Comparison of ENCODE assay signal across 8 cellular contexts in the genomic region with DNA sequence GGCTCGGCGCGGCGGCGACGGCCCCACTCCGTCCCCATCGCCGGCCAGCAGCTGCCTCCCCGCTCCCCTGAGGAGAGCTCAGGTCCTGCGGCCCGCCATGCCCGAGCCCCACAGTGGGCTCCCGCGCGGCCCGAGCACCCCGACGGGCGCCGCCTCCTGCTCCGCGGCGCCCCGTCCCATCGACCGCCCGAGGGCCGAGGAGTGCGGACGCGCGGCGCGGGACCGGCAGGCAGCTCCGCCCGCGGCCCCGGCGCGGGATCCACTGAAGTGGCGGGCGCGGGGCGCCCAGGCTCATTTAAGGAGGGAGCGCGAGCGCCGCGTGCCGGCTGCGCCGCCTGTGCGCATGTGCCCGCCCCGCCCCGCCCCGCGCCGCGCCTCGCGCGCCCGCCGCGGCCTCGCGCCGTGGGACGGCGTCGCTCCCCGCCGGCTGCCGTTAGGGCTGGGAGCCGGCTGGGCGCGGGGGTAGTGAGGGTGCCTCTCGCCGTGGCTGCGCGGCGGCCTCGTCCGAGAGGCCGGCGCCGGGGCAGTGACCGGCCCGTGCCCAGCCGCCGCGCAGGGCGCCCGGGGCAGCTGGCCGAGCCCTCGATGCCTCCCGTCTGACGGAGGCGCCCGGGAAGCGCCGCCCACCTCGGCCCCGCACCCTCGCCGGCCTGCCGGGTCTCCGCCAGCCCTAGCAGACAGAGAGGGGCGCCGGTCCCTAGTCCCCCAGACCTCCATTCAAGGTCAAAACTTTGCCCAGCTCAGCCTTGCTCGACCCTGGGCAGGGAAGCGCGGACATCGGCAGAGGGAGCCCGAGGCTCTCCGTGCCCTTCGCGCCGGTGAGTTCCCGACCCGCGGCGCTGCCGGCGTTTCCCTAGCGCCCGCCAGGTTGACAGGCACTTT. TPM values are rescaled to one million over a fixed set of nuclear protein-coding genes. Genes with fewer than 3 reads are reported as not detected.
DNase-seq lines count a peak whose midpoint lies in the region; ATAC-seq and TF ChIP-seq lines count a peak whose summit lies in the region.

A gene with protein sequence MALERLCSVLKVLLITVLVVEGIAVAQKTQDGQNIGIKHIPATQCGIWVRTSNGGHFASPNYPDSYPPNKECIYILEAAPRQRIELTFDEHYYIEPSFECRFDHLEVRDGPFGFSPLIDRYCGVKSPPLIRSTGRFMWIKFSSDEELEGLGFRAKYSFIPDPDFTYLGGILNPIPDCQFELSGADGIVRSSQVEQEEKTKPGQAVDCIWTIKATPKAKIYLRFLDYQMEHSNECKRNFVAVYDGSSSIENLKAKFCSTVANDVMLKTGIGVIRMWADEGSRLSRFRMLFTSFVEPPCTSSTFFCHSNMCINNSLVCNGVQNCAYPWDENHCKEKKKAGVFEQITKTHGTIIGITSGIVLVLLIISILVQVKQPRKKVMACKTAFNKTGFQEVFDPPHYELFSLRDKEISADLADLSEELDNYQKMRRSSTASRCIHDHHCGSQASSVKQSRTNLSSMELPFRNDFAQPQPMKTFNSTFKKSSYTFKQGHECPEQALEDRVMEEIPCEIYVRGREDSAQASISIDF (minus strand): TSS at position 269 of the 882 bp plus-strand sequence. CDS start 333 bp downstream, outside the sequence.

- 1% methylated on average over 13 of the region's 130 CpGs for WGBS in SK-N-SH (ENCODE audit: low lambda C conversion rate)

- CTCF ChIA-PET in SK-N-SH (lab: Yijun Ruan, JAX): interaction anchor here (0.6 to 6.3 kb wide), 56 partner anchors 9 to 1050 kb away, joined by 3 to 152 read pairs (median 4); a partner anchor contains a TSS

- TF ChIP-seq RAD21 in SK-N-SH (IDR thresholded peaks at IDR 0.05; ENCODE audit: low read length): peak; percentile 67

- ATAC-seq in GM21515 (IDR thresholded peaks at IDR 0.05; ENCODE audit: unreplicated experiment): peak; percentile 50

- H3K9ac ChIP-seq in HUES6 (ENCODE audit: low read length) (peak within 1 kb of the TSS; percentile 81), SK-N-SH (peak within 1 kb of the TSS; percentile 74; the same call in 1 of the 2 replicates)

- peaks cover 41% of the 10 kb centered on the region for H3K79me2 ChIP-seq in SK-N-SH (ENCODE audit: insufficient read depth)

- peaks cover 7% of the 10 kb centered on the region; the same call in 1 of the 2 replicates for H3K4me1 ChIP-seq in HUES6 (ENCODE audit: control insufficient read depth, insufficient read depth, low read length)
- H3K4me1 ChIP-seq in SK-N-SH (ENCODE audit: control insufficient read depth in 1 of 2, insufficient read depth in 2 of 2, low read depth in 1 of 2, low read length in 1 of 2): peaks cover 7 to 16% of the 10 kb centered on the region in 2 experiments; a peak in 2 of 4 replicates
- H3K4me1 ChIP-seq in cardiac muscle cell (ENCODE audit: low read depth): no peaks in the 10 kb centered on the region

- no peak within 1 kb of the TSS for H3K27ac ChIP-seq in HUES6 (ENCODE audit: low read depth, low read length)
- H3K27ac ChIP-seq in SK-N-SH (ENCODE audit: low read depth in 2 of 2, low read length in 1 of 2): peak within 1 kb of the TSS; percentile 54 to 85
- peak within 1 kb of the TSS; percentile 67 for H3K27ac ChIP-seq in cardiac muscle cell

- H3K4me1 Mint-ChIP-seq in activated naive CD4-positive, alpha-beta T cell treated with anti-CD3 and anti-CD28 coated beads, Interleukin-2, amount 50 U/mL, for 24 hours: peaks cover 21% of the 10 kb centered on the region

- H3K9me3 ChIP-seq in HUES6 (ENCODE audit: control insufficient read depth, insufficient read depth, low read depth, low read length): no peaks in the 10 kb centered on the region
- H3K9me3 ChIP-seq in SK-N-SH: no peaks in the 10 kb centered on the region
- no peaks in the 10 kb centered on the region for H3K9me3 ChIP-seq in cardiac muscle cell (ENCODE audit: low read depth)

- peak within 1 kb of the TSS; percentile 83 for H2AFZ ChIP-seq in SK-N-SH (ENCODE audit: low read depth)

- peak; percentile 62 for TF ChIP-seq CTCF in SK-N-SH (IDR thresholded peaks at IDR 0.05)
- peak; percentile 75 for TF ChIP-seq CTCF in cardiac muscle cell (IDR thresholded peaks at IDR 0.05; ENCODE audit: low read depth, low read length)

- H3K36me3 ChIP-seq in HUES6 (ENCODE audit: control insufficient read depth, insufficient read depth, low read length) (no peaks in the 10 kb centered on the region), SK-N-SH (replicated peaks in 1 of 2; ENCODE audit: control insufficient read depth in 1 of 2, insufficient read depth in 2 of 2, low read length in 1 of 2) (no peaks in the 10 kb centered on the region), cardiac muscle cell (no peaks in the 10 kb centered on the region)

- H3K4me3 ChIP-seq in HUES6 (ENCODE audit: low read depth, low read length): peak within 1 kb of the TSS; percentile 76
- H3K4me3 ChIP-seq in SK-N-SH (ENCODE audit: low read depth in 2 of 2, low read length in 1 of 2): peak within 1 kb of the TSS; percentile 83 to 84
- peak within 1 kb of the TSS; percentile 62 for H3K4me3 ChIP-seq in cardiac muscle cell

- no peak for TF ChIP-seq EP300 in SK-N-SH (IDR thresholded peaks at IDR 0.05; ENCODE audit: borderline replicate concordance in 1 of 2, low read depth in 1 of 2, low read length in 1 of 2)

- no peaks in the 10 kb centered on the region for H4K20me1 ChIP-seq in SK-N-SH (ENCODE audit: insufficient read depth)

- peaks cover 22% of the 10 kb centered on the region for H3K27me3 Mint-ChIP-seq in activated naive CD4-positive, alpha-beta T cell treated with anti-CD3 and anti-CD28 coated beads, Interleukin-2, amount 50 U/mL, for 24 hours

- H3K9me2 ChIP-seq in SK-N-SH: no peaks in the 10 kb centered on the region

- POLR2A ChIA-PET in SK-N-SH (lab: Yijun Ruan, JAX): interaction anchor here (0.6 to 2.5 kb wide), 7 partner anchors 9 to 1021 kb away, joined by 3 to 12 read pairs (median 3); a partner anchor contains a TSS

- H3K27ac Mint-ChIP-seq in activated naive CD4-positive, alpha-beta T cell treated with anti-CD3 and anti-CD28 coated beads, Interleukin-2, amount 50 U/mL, for 24 hours: peak within 1 kb of the TSS; percentile 77

- H3K9me3 Mint-ChIP-seq in activated naive CD4-positive, alpha-beta T cell treated with anti-CD3 and anti-CD28 coated beads, Interleukin-2, amount 50 U/mL, for 24 hours: no peaks in the 10 kb centered on the region

- intact Hi-C loops in posterior vena cava (cut with DNase I): loop anchor here (10.0 kb wide), 1 partner anchor 1011 kb away; a partner anchor contains a TSS

- H3K4me3 Mint-ChIP-seq in activated naive CD4-positive, alpha-beta T cell treated with anti-CD3 and anti-CD28 coated beads, Interleukin-2, amount 50 U/mL, for 24 hours: peak within 1 kb of the TSS; percentile 83

- H3K27me3 ChIP-seq in HUES6 (ENCODE audit: control insufficient read depth, insufficient read depth, low read length) (peaks cover 36% of the 10 kb centered on the region), SK-N-SH (ENCODE audit: insufficient read depth) (no peaks in the 10 kb centered on the region), cardiac muscle cell (no peaks in the 10 kb centered on the region)

- DNase-seq in EL (peak; percentile 62), SK-N-SH (peak; percentile 88), cardiac muscle cell (ENCODE audit: low read depth in 1 of 2, low spot score in 1 of 2) (peak; percentile 68 to 80), posterior vena cava (ENCODE audit: low spot score) (peak; percentile 84), NCI-H2107 (lab: John Stamatoyannopoulos, UW) (no peak)

- H3K4me2 ChIP-seq in SK-N-SH: peak within 1 kb of the TSS; percentile 89

- no peaks in the 10 kb centered on the region for H3K36me3 Mint-ChIP-seq in activated naive CD4-positive, alpha-beta T cell treated with anti-CD3 and anti-CD28 coated beads, Interleukin-2, amount 50 U/mL, for 24 hours

- peaks cover 13% of the 10 kb centered on the region for H3F3A ChIP-seq in SK-N-SH (replicated peaks; ENCODE audit: insufficient read depth)

TF ChIP-seq in SK-N-SH, 30 proteins besides CTCF, POLR2A, EP300 and RAD21 (continues in another document):
- TF ChIP-seq EZH2phosphoT487 (IDR thresholded peaks at IDR 0.05; ENCODE audit: borderline replicate concordance, low read depth): no peak
- no peak for TF ChIP-seq FOSL2 (IDR thresholded peaks at IDR 0.05; ENCODE audit: borderline replicate concordance, low read depth)
- TF ChIP-seq MXI1 (IDR thresholded peaks at IDR 0.05; ENCODE audit: low read depth, low read length): peak; percentile 9; the same call in 1 of the 2 replicates
- TF ChIP-seq, protein P1, sequence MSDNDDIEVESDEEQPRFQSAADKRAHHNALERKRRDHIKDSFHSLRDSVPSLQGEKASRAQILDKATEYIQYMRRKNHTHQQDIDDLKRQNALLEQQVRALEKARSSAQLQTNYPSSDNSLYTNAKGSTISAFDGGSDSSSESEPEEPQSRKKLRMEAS (IDR thresholded peaks at IDR 0.05; ENCODE audit: low read depth): peak; percentile 20; the same call in 1 of the 2 replicates
- TF ChIP-seq, protein P2, sequence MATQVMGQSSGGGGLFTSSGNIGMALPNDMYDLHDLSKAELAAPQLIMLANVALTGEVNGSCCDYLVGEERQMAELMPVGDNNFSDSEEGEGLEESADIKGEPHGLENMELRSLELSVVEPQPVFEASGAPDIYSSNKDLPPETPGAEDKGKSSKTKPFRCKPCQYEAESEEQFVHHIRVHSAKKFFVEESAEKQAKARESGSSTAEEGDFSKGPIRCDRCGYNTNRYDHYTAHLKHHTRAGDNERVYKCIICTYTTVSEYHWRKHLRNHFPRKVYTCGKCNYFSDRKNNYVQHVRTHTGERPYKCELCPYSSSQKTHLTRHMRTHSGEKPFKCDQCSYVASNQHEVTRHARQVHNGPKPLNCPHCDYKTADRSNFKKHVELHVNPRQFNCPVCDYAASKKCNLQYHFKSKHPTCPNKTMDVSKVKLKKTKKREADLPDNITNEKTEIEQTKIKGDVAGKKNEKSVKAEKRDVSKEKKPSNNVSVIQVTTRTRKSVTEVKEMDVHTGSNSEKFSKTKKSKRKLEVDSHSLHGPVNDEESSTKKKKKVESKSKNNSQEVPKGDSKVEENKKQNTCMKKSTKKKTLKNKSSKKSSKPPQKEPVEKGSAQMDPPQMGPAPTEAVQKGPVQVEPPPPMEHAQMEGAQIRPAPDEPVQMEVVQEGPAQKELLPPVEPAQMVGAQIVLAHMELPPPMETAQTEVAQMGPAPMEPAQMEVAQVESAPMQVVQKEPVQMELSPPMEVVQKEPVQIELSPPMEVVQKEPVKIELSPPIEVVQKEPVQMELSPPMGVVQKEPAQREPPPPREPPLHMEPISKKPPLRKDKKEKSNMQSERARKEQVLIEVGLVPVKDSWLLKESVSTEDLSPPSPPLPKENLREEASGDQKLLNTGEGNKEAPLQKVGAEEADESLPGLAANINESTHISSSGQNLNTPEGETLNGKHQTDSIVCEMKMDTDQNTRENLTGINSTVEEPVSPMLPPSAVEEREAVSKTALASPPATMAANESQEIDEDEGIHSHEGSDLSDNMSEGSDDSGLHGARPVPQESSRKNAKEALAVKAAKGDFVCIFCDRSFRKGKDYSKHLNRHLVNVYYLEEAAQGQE (IDR thresholded peaks at IDR 0.05; ENCODE audit: low read depth, low read length): no peak
- peak; percentile 44 for TF ChIP-seq SMC3 (IDR thresholded peaks at IDR 0.05; ENCODE audit: low read depth, low read length)

RNA-seq across cellular contexts. Expression of the gene that starts here (rescaled TPM):
- polyA plus RNA-seq in SK-N-SH (2012; rRNA removed) (40.5 and 48.8 TPM in 2 replicates), cardiac muscle cell (14.6 and 19.0 TPM in 2 replicates)
- polyA plus RNA-seq in SK-N-SH (2012; cell fraction: cytosol; rRNA removed): 51.3 and 57.3 TPM in 2 replicates
- 34.6 and 35.4 TPM in 2 replicates for polyA plus RNA-seq in SK-N-SH (2012; cell fraction: nucleus; rRNA removed)
- total RNA-seq in cardiac muscle cell (12.7 and 17.6 TPM in 2 replicates), posterior vena cava (1 to 10 TPM; 1.3 to 2.6 TPM)
